12 cellular contexts compared by ENCODE assay signal in the genomic region with DNA sequence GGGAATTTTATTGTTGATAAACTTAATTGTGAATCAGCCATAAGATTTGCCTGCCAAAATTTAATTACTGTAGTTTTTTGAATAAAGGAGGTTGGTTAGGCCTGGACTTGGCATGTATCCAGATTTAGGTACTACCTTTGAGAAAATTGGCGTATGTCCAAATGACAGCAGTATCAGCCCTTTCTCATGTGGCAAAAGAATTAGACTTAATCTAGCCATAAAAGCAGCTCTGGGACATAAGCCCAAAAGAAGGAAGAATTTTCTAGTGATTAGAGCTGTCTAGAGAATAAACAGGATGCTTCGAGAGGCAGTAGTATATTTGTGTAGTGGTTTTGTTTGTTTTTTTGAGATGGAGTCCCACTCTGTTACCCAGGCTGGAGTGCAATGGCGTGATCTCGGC. TPM values are rescaled to one million over a fixed set of nuclear protein-coding genes. Genes with fewer than 3 reads are reported as not detected.
DNase-seq lines count a peak whose midpoint lies in the region; ATAC-seq and TF ChIP-seq lines count a peak whose summit lies in the region.
"Had no signal": no experiment of that assay in that cellular context is flagged by ENCODE, and none has a peak within 500 bp of the region (broad histone marks: within the 10 kb centered on the region; RNA-seq: fewer than 3 reads in every experiment).

No MANE protein-coding gene starts in this region.

- H3K9ac ChIP-seq in adipocyte (ENCODE audit: low read length) = no peak overlapping the region

- H3K4me3 Mint-ChIP-seq in activated T-helper 17 cell treated with anti-CD3 and anti-CD28 coated beads, Interleukin-2, amount 50 U/mL, for 72 hours = no peak overlapping the region
- H3K4me3 Mint-ChIP-seq: activated naive CD4-positive, alpha-beta T cell treated with anti-CD3 and anti-CD28 coated beads, Interleukin-2, amount 10 ng/mL, durations not matched to agents 7 days and 5 days; CD8-positive, alpha-beta memory T cell had no signal

- no peaks in the 10 kb centered on the region for H3K27me3 ChIP-seq in BE2C
- H3K27me3 ChIP-seq in adipocyte (replicated peaks; ENCODE audit: control insufficient read depth, insufficient read depth, low read length) = no peaks in the 10 kb centered on the region

- H3K36me3 Mint-ChIP-seq in activated T-helper 17 cell treated with anti-CD3 and anti-CD28 coated beads, Interleukin-2, amount 50 U/mL, for 72 hours (ENCODE audit: low read depth) = no peaks in the 10 kb centered on the region
- H3K36me3 Mint-ChIP-seq: activated naive CD4-positive, alpha-beta T cell treated with anti-CD3 and anti-CD28 coated beads, Interleukin-2, amount 10 ng/mL, durations not matched to agents 7 days and 5 days; CD8-positive, alpha-beta memory T cell had no signal

- H3K4me3 ChIP-seq in BE2C (ENCODE audit: low read depth, low read length) (no peak overlapping the region), adipocyte (ENCODE audit: low read length) (no peak overlapping the region)

- H3K4me1 Mint-ChIP-seq in activated T-helper 17 cell treated with anti-CD3 and anti-CD28 coated beads, Interleukin-2, amount 50 U/mL, for 72 hours = no peaks in the 10 kb centered on the region
- H3K4me1 Mint-ChIP-seq: activated naive CD4-positive, alpha-beta T cell treated with anti-CD3 and anti-CD28 coated beads, Interleukin-2, amount 10 ng/mL, durations not matched to agents 7 days and 5 days; CD8-positive, alpha-beta memory T cell had no signal

- H3K4me1 ChIP-seq in BE2C (peaks cover 8% of the 10 kb centered on the region), adipocyte (ENCODE audit: control insufficient read depth, insufficient read depth, low read length) (peaks cover 11% of the 10 kb centered on the region)

- H3K27me3 Mint-ChIP-seq in activated T-helper 17 cell treated with anti-CD3 and anti-CD28 coated beads, Interleukin-2, amount 50 U/mL, for 72 hours = peaks cover 3% of the 10 kb centered on the region

- no peaks in the 10 kb centered on the region for H3K9me3 Mint-ChIP-seq in activated T-helper 17 cell treated with anti-CD3 and anti-CD28 coated beads, Interleukin-2, amount 50 U/mL, for 72 hours
- H3K9me3 Mint-ChIP-seq: activated naive CD4-positive, alpha-beta T cell treated with anti-CD3 and anti-CD28 coated beads, Interleukin-2, amount 10 ng/mL, durations not matched to agents 7 days and 5 days; CD8-positive, alpha-beta memory T cell had no signal

- no peak overlapping the region for H3K27ac Mint-ChIP-seq in activated T-helper 17 cell treated with anti-CD3 and anti-CD28 coated beads, Interleukin-2, amount 50 U/mL, for 72 hours
- H3K27ac Mint-ChIP-seq: activated naive CD4-positive, alpha-beta T cell treated with anti-CD3 and anti-CD28 coated beads, Interleukin-2, amount 10 ng/mL, durations not matched to agents 7 days and 5 days; CD8-positive, alpha-beta memory T cell had no signal

- TF ChIP-seq CTCF in BE2C (IDR thresholded peaks at IDR 0.05; ENCODE audit: low read depth, low read length) = no peak

- H3K36me3 ChIP-seq in BE2C = no peaks in the 10 kb centered on the region
- H3K36me3 ChIP-seq in adipocyte (ENCODE audit: control insufficient read depth, insufficient read depth, low read length, severe bottlenecking) = no peaks in the 10 kb centered on the region

- H3K9me3 ChIP-seq in BE2C (no peaks in the 10 kb centered on the region), adipocyte (ENCODE audit: control insufficient read depth, low read length) (no peaks in the 10 kb centered on the region)

- no peak for ATAC-seq in activated T-helper 17 cell treated with anti-CD3 and anti-CD28 coated beads, Interleukin-2, amount 50 U/mL, for 72 hours (replicated peaks)
- ATAC-seq in HG02642 (IDR thresholded peaks at IDR 0.05; ENCODE audit: poor library complexity, unreplicated experiment) = no peak

- DNase-seq in BE2C = peak; percentile 28
- peak; percentile 61 for DNase-seq in LoVo (ENCODE audit: low spot score)
- DNase-seq in NCI-H2196 (lab: John Stamatoyannopoulos, UW; ENCODE audit: unreplicated experiment) = peak; percentile 87
- peak; percentile 15 for DNase-seq in adipocyte (ENCODE audit: low read depth)
- no peak for DNase-seq in iPS-NIHi11 (ENCODE audit: low spot score)
- DNase-seq in SK-N-DZ (ENCODE audit: low spot score) = no peak
- DNase-seq: activated naive CD4-positive, alpha-beta T cell treated with anti-CD3 and anti-CD28 coated beads, Interleukin-2, amount 10 ng/mL, durations not matched to agents 7 days and 5 days; CD8-positive, alpha-beta memory T cell; mesenchymal stem cell; occipital lobe had no signal

RNA-seq across cellular contexts. Expression of a gene that starts 27.7 kb away (rescaled TPM):
- 12.3 TPM for polyA plus RNA-seq in BE2C (2012; ENCODE audit: insufficient read depth, insufficient read length, low read depth)
- total RNA-seq in activated T-helper 17 cell treated with anti-CD3 and anti-CD28 coated beads, Interleukin-2, amount 50 U/mL, for 72 hours = under 1 TPM; 0.08 to 0.17 TPM
- polyA plus RNA-seq in SK-N-DZ (2014; cell fraction: cytosol; rRNA removed) = 19.4 and 22.1 TPM in 2 replicates
- 13.4 and 17.3 TPM in 2 replicates for polyA plus RNA-seq in SK-N-DZ (2014; cell fraction: nucleus; rRNA removed)
- total RNA-seq: CD8-positive, alpha-beta memory T cell had no signal

Comparison
In these comparisons a context has a peak if more than half of its experiments do, and no peak if none do; other contexts are left out.
1. DNase-seq: peak in BE2C (single experiment), LoVo (single experiment), NCI-H2196 (single experiment) and adipocyte (single experiment); none in iPS-NIHi11 (single experiment) and SK-N-DZ (single experiment).